Comparison of ENCODE assay signal across 17 cellular contexts in genomic region chr10:30979956-30980355, GRCh38. TPM values are rescaled to one million over a fixed set of nuclear protein-coding genes. Genes with fewer than 3 reads are reported as not detected.
A peak's percentile ranks its signal among the peaks of the same experiment; 100 is the strongest.
DNase-seq lines count a peak whose midpoint lies in the region; ATAC-seq, FAIRE-seq and TF ChIP-seq lines count a peak whose summit lies in the region.
"Had no signal": no experiment of that assay in that cellular context is flagged by ENCODE, and none has a peak within 500 bp of the region (broad histone marks: within the 10 kb centered on the region; RNA-seq: fewer than 3 reads in every experiment).

No MANE protein-coding gene starts in this region.

- H3K9me3 ChIP-seq in gastroesophageal sphincter (peaks cover 0 to 2% (median 0%) of the 10 kb centered on the region in 3 donors), sigmoid colon (no peaks in the 10 kb centered on the region)
- H3K9me3 ChIP-seq: BE2C had no signal

- H3K4me3 Mint-ChIP-seq in activated T-helper 17 cell treated with anti-CD3 and anti-CD28 coated beads, Interleukin-2, amount 50 U/mL, for 72 hours = no peak overlapping the region
- H3K4me3 Mint-ChIP-seq: CD8-positive, alpha-beta memory T cell had no signal

- FAIRE-seq in HTR-8/SVneo (lab: Jason Lieb, UNC) = peak; percentile 38

- no peaks in the 10 kb centered on the region for H3K4me1 Mint-ChIP-seq in activated T-helper 17 cell treated with anti-CD3 and anti-CD28 coated beads, Interleukin-2, amount 50 U/mL, for 72 hours

- WGBS in gastroesophageal sphincter (ENCODE audit: low coverage in 1 of 2), 2 donors = 84 to 100% methylated on average over 2 to 4 of the region's 4 CpGs
- 96 to 97% methylated on average over 4 of the region's 4 CpGs for WGBS in sigmoid colon, 2 donors

- peaks cover 6 to 27% (median 8%) of the 10 kb centered on the region in 3 donors for H3K4me1 ChIP-seq in gastroesophageal sphincter
- H3K4me1 ChIP-seq in sigmoid colon = peaks cover 0 to 31% (median 19%) of the 10 kb centered on the region in 4 donors
- H3K4me1 ChIP-seq: BE2C had no signal

- TF ChIP-seq EP300 in gastroesophageal sphincter (IDR thresholded peaks at IDR 0.05) (no peak), sigmoid colon (IDR thresholded peaks at IDR 0.05) (no peak)

- H3K36me3 ChIP-seq in gastroesophageal sphincter (no peaks in the 10 kb centered on the region), sigmoid colon (no peaks in the 10 kb centered on the region)
- H3K36me3 ChIP-seq: BE2C had no signal

- no peaks in the 10 kb centered on the region for H3K36me3 Mint-ChIP-seq in activated T-helper 17 cell treated with anti-CD3 and anti-CD28 coated beads, Interleukin-2, amount 50 U/mL, for 72 hours (ENCODE audit: low read depth)

- H3K4me3 ChIP-seq in gastroesophageal sphincter = no peak overlapping the region
- no peak overlapping the region for H3K4me3 ChIP-seq in sigmoid colon
- H3K4me3 ChIP-seq: GM23248, PC-9 had no signal

- H3K9me3 Mint-ChIP-seq in activated T-helper 17 cell treated with anti-CD3 and anti-CD28 coated beads, Interleukin-2, amount 50 U/mL, for 72 hours = peaks cover 4% of the 10 kb centered on the region

- DNase-seq in HTR-8/SVneo (ENCODE audit: insufficient read length, low spot score) (no peak), sigmoid colon (no peak), AG20443 (ENCODE audit: low spot score) (no peak), DMS153 treated with DMSO at 0.1 percent for 48 hours (lab: John Stamatoyannopoulos, UW; ENCODE audit: unreplicated experiment) (no peak), NCI-H1105 treated with DMSO at 0.1 percent for 48 hours (lab: John Stamatoyannopoulos, UW) (no peak)
- DNase-seq: BE2C; CD8-positive, alpha-beta memory T cell; GM23248; KBM-7; NCI-H1092 treated with DMSO at 0.1 percent for 48 hours; NCI-H1694 treated with DMSO at 0.1 percent for 48 hours; NCI-H69; PC-9; SHP77 had no signal

- H3K27me3 Mint-ChIP-seq in activated T-helper 17 cell treated with anti-CD3 and anti-CD28 coated beads, Interleukin-2, amount 50 U/mL, for 72 hours = no peaks in the 10 kb centered on the region
- H3K27me3 Mint-ChIP-seq: CD8-positive, alpha-beta memory T cell had no signal

- TF ChIP-seq POLR2A in gastroesophageal sphincter (IDR thresholded peaks at IDR 0.05) (no peak), sigmoid colon (IDR thresholded peaks at IDR 0.05) (no peak)

- no peaks in the 10 kb centered on the region for H3K27me3 ChIP-seq in gastroesophageal sphincter
- H3K27me3 ChIP-seq in sigmoid colon = no peaks in the 10 kb centered on the region
- H3K27me3 ChIP-seq: BE2C had no signal

- no peak for ATAC-seq in activated T-helper 17 cell treated with anti-CD3 and anti-CD28 coated beads, Interleukin-2, amount 50 U/mL, for 72 hours (replicated peaks)
- ATAC-seq in gastroesophageal sphincter = no peak
- ATAC-seq: HCT116 had no signal

- H3K27ac ChIP-seq in gastroesophageal sphincter (peak overlapping the region in 3 of 4 donors; percentile 24 to 63 (median 50)), sigmoid colon (peak overlapping the region in 3 of 4 donors; percentile 69 to 73 (median 71))
- H3K27ac ChIP-seq: GM23248, PC-9 had no signal

- TF ChIP-seq CTCF in gastroesophageal sphincter (IDR thresholded peaks at IDR 0.05) (no peak), sigmoid colon (IDR thresholded peaks at IDR 0.05) (no peak)

- H3K27ac Mint-ChIP-seq in activated T-helper 17 cell treated with anti-CD3 and anti-CD28 coated beads, Interleukin-2, amount 50 U/mL, for 72 hours = peak overlapping the region; percentile 9

- intact Hi-C loops in sigmoid colon (cut with DNase I) = loop anchor here (5.0 kb wide), 1 partner anchor 168 kb away; no protein-coding TSS in a partner anchor

RNA-seq across cellular contexts. Expression of gene ZNF438, which starts 51.7 kb away (rescaled TPM):
- 1 to 10 TPM; 5.1 to 6.2 TPM for total RNA-seq in activated T-helper 17 cell treated with anti-CD3 and anti-CD28 coated beads, Interleukin-2, amount 50 U/mL, for 72 hours
- total RNA-seq in gastroesophageal sphincter (10 to 100 TPM; 10.3 to 14.6 (median 13.6) TPM), sigmoid colon (10 to 100 TPM; 11.9 to 18.9 (median 15.6) TPM)
- polyA plus RNA-seq in sigmoid colon = 1 to 10 TPM; 3.9 to 7.2 (median 4.0) TPM
